ENCODE assay signal across 8 cellular contexts in the genomic region with DNA sequence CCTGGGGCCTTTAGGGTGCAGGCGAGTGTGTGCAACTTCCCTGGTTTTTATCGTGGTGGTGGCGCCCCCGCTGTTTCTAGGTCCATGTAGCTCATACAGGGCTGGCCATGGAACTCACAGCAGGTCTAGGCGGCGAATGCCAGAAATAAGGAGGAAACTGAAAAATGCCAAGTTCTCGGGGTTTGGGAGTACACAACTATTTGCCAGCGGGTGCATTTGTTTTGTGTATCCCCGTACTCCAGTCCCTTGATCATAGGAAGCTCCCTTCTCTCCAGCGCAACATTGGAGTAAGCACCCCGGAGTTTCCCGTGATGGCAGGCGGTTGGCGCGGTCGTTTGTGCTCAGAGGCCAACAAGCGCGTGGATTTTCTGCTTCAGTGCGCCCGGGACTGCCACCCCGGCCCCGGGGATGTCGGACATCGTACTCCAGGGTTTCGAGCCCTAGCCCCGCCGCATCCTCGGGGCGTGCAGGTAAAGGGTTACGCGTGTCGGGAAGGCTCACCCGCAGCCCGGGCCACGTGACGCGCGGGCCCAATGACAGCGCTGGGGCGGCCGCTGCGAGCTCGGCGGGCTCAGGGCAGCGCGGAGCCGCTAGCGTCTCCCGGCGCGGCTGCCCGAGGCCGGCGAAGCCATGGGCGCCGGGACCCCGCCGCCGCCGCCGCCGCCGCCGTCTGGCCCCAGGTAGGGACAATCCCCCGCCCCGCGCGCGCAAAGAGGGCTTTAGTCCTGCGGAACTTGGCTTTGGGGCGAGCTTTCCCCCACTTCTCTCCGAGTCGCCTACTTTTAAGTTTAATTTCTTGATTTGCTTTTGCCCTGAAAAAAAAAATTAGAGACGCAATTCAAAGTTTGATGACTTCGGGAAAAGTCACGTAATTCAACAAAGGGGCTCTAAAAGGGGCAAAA.
DNase-seq lines count a peak whose midpoint lies in the region; ATAC-seq and TF ChIP-seq lines count a peak whose summit lies in the region.

No MANE protein-coding gene starts in this region.

- H3K4me1 Mint-ChIP-seq in activated naive CD8-positive, alpha-beta T cell treated with anti-CD3 and anti-CD28 coated beads for 36 hours = peaks cover 8% of the 10 kb centered on the region

- TF ChIP-seq CTCF in 22Rv1 (IDR thresholded peaks at IDR 0.05) (no peak), heart left ventricle (IDR thresholded peaks at IDR 0.05) (no peak), ovary (IDR thresholded peaks at IDR 0.05) (no peak)

- H3K4me1 ChIP-seq in heart left ventricle = peaks cover 0 to 15% (median 6%) of the 10 kb centered on the region in 12 donors
- H3K4me1 ChIP-seq in ovary (ENCODE audit: insufficient read depth) = peaks cover 1% of the 10 kb centered on the region

- H3K27ac Mint-ChIP-seq in activated naive CD8-positive, alpha-beta T cell treated with anti-CD3 and anti-CD28 coated beads for 36 hours = no peak overlapping the region

- H3K36me3 ChIP-seq in heart left ventricle (no peaks in the 10 kb centered on the region), ovary (no peaks in the 10 kb centered on the region)

- H3K27me3 Mint-ChIP-seq in activated naive CD8-positive, alpha-beta T cell treated with anti-CD3 and anti-CD28 coated beads for 36 hours = peaks cover 43% of the 10 kb centered on the region

- peak overlapping the region; percentile 66 for H3K4me3 Mint-ChIP-seq in activated naive CD8-positive, alpha-beta T cell treated with anti-CD3 and anti-CD28 coated beads for 36 hours

- no peak for TF ChIP-seq EP300 in ovary (IDR thresholded peaks at IDR 0.05)

- no peaks in the 10 kb centered on the region for H3K9me3 ChIP-seq in heart left ventricle
- no peaks in the 10 kb centered on the region for H3K9me3 ChIP-seq in ovary

- H3K4me3 ChIP-seq in heart left ventricle (peak overlapping the region; percentile 26 to 63 (median 48)), ovary (peak overlapping the region; percentile 47)

- H3K9me3 Mint-ChIP-seq in activated naive CD8-positive, alpha-beta T cell treated with anti-CD3 and anti-CD28 coated beads for 36 hours = no peaks in the 10 kb centered on the region

- H3K27ac ChIP-seq in 22Rv1 = peak overlapping the region; percentile 69
- no peak overlapping the region for H3K27ac ChIP-seq in heart left ventricle
- no peak overlapping the region for H3K27ac ChIP-seq in ovary

- TF ChIP-seq POLR2A in heart left ventricle (IDR thresholded peaks at IDR 0.05) (no peak), ovary (IDR thresholded peaks at IDR 0.05) (no peak)

- H3K36me3 Mint-ChIP-seq in activated naive CD8-positive, alpha-beta T cell treated with anti-CD3 and anti-CD28 coated beads for 36 hours = no peaks in the 10 kb centered on the region

- DNase-seq in RPMI8226 (peak; percentile 10), heart left ventricle (peak in 4 of 5 donors; percentile 18 to 74 (median 42)), ovary (peak in 2 of 5 donors; percentile 18 to 35), ureter (ENCODE audit: low spot score) (peak; percentile 61)
- peak; percentile 70 for DNase-seq in activated naive CD8-positive, alpha-beta T cell treated with anti-CD3 and anti-CD28 coated beads for 36 hours

- ATAC-seq in GM18873 (IDR thresholded peaks at IDR 0.05; ENCODE audit: low FRiP score, unreplicated experiment) (peak; percentile 55), HG03196 (IDR thresholded peaks at IDR 0.05; ENCODE audit: unreplicated experiment) (peak; percentile 53), heart left ventricle (peak; percentile 93 to 98 (median 96))

- WGBS in heart left ventricle, 4 donors = 1% methylated on average over 37 to 76 of the region's 76 CpGs
- WGBS in ovary, 3 donors = 1% methylated on average over 57 to 76 of the region's 76 CpGs

- intact Hi-C loops in heart left ventricle (cut with DNase I) = loop anchor here (1.0 to 10.0 kb wide), 5 partner anchors 113 to 341 kb away; no protein-coding TSS in a partner anchor
- intact Hi-C loops in ovary (cut with DNase I) = no loop called here

- H3K27me3 ChIP-seq in heart left ventricle (peaks cover 6 to 72% (median 19%) of the 10 kb centered on the region in 9 donors), ovary (no peaks in the 10 kb centered on the region)

Comparison
In these comparisons a context has a peak if more than half of its experiments do, and no peak if none do; other contexts are left out.
1. intact Hi-C loops: an anchor here in heart left ventricle (1.0 to 10.0 kb wide); none called in ovary.